ENCODE assay signal across 1 cellular context in genomic region chr14:75519826-75520692, GRCh38.
TF ChIP-seq lines count a peak whose summit lies in the region.

No MANE protein-coding gene starts in this region.

TF ChIP-seq in GM23338, 12 proteins besides CTCF, POLR2A, EP300 and RAD21 (continued from another document):
- TF ChIP-seq REST (IDR thresholded peaks at IDR 0.05; ENCODE audit: unreplicated experiment) (no peak), ZNF462 (CRISPR knock-in tag; IDR thresholded peaks at IDR 0.05) (no peak)
TF ChIP-seq in GM23338: peak in this region for 0.
